Comparison of ENCODE assay signal across 15 cellular contexts in genomic region chr6:80174931-80175572, GRCh38.
DNase-seq lines count a peak whose midpoint lies in the region; ATAC-seq and TF ChIP-seq lines count a peak whose summit lies in the region.
"Had no signal": no experiment of that assay in that cellular context is flagged by ENCODE, and none has a peak within 500 bp of the region (broad histone marks: within the 10 kb centered on the region; RNA-seq: fewer than 3 reads in every experiment).

No MANE protein-coding gene starts in this region.

- H3K4me1 ChIP-seq in uterus = no peaks in the 10 kb centered on the region
- H3K4me1 ChIP-seq: prostate gland had no signal

- H3K36me3 ChIP-seq in uterus = no peaks in the 10 kb centered on the region
- H3K36me3 ChIP-seq: prostate gland had no signal

- H3K4me3 ChIP-seq in uterus = no peak overlapping the region
- H3K4me3 ChIP-seq: prostate gland, SJSA1, thoracic aorta had no signal

- H3K27me3 ChIP-seq in uterus = no peaks in the 10 kb centered on the region
- H3K27me3 ChIP-seq: SJSA1 had no signal

- no peak overlapping the region for H3K27ac ChIP-seq in uterus
- H3K27ac ChIP-seq: 22Rv1, prostate gland, SJSA1, thoracic aorta had no signal

- TF ChIP-seq CTCF in uterus (IDR thresholded peaks at IDR 0.05) = no peak

- H3K9me3 ChIP-seq in uterus = no peaks in the 10 kb centered on the region
- H3K9me3 ChIP-seq: prostate gland, SJSA1, thoracic aorta had no signal

- ATAC-seq in HG03457 (IDR thresholded peaks at IDR 0.05; ENCODE audit: unreplicated experiment) (peak; percentile 79), SK-N-SH treated with all-trans-retinoic acid at 6 μM for 48 hours (no peak)

- intact Hi-C loops in uterus (cut with DNase I; ENCODE audit: low total_unique reads) = no loop called here

- DNase-seq in SIG-M5 treated with dmso at 0.1 percent for 504 hours (lab: John Stamatoyannopoulos, UW; ENCODE audit: unreplicated experiment) (peak; percentile 67), SIG-M5 (lab: John Stamatoyannopoulos, UW) (no peak), stromal cell of bone marrow (ENCODE audit: low read depth) (peak; percentile 51), germinal center (ENCODE audit: low spot score) (no peak), uterus (no peak)
- no peak for DNase-seq in activated CD4-positive, CD25-positive, alpha-beta regulatory T cell (lab: John Stamatoyannopoulos, UW)
- DNase-seq: activated CD4-positive, alpha-beta T cell treated with anti-CD3 and anti-CD28 coated beads, Interleukin-2, amount 10 ng/mL, durations not matched to agents 24 days and 14 days; activated effector memory CD4-positive, alpha-beta T cell treated with anti-CD3 and anti-CD28 coated beads, Interleukin-2, amount 50 U/mL, for 16 hours; head of caudate nucleus had no signal

- no peak for TF ChIP-seq POLR2A in uterus (IDR thresholded peaks at IDR 0.05)

TF ChIP-seq in SK-N-SH treated with all-trans-retinoic acid at 6 μM for 48 hours, 23 proteins besides CTCF, POLR2A, EP300 and RAD21:
- TF ChIP-seq ISL1 (CRISPR knock-in tag; IDR thresholded peaks at IDR 0.05) (peak; percentile 27; the same call in 1 of the 2 replicates), PPARA (CRISPR knock-in tag; IDR thresholded peaks at IDR 0.05; ENCODE audit: borderline replicate concordance) (no peak)

Comparison
In these comparisons a context has a peak if more than half of its experiments do, and no peak if none do; other contexts are left out.
1. DNase-seq: peak in SIG-M5 treated with dmso at 0.1 percent for 504 hours (single experiment) and stromal cell of bone marrow (single experiment); none in SIG-M5 (single experiment), germinal center (single experiment), activated CD4-positive, CD25-positive, alpha-beta regulatory T cell (0 of 4) and uterus (0 of 2).